1 cellular context compared by ENCODE assay signal in the genomic region with DNA sequence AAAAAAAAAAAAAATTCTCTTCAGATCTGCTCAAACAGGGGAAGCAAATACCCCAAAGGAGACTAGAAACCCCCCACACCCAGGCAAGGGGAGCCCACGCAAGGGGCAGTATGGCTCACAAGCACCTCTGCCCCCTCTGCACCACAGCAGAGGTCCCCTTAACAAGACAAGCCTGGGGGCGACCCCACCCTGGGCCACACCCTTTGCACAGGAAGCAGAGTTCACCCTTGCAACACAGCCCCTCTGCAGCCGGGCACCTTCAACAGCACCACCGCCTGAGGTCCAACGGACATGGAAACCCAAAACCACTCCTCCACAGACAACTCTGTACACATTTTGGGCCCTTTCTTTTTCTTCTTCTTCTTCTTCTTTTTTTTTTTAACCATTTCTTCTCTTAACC.
TF ChIP-seq lines count a peak whose summit lies in the region.

No MANE protein-coding gene starts in this region.

TF ChIP-seq in HepG2, 621 proteins besides CTCF, POLR2A, EP300 and RAD21 (continued from another document):
- TF ChIP-seq, protein P1, sequence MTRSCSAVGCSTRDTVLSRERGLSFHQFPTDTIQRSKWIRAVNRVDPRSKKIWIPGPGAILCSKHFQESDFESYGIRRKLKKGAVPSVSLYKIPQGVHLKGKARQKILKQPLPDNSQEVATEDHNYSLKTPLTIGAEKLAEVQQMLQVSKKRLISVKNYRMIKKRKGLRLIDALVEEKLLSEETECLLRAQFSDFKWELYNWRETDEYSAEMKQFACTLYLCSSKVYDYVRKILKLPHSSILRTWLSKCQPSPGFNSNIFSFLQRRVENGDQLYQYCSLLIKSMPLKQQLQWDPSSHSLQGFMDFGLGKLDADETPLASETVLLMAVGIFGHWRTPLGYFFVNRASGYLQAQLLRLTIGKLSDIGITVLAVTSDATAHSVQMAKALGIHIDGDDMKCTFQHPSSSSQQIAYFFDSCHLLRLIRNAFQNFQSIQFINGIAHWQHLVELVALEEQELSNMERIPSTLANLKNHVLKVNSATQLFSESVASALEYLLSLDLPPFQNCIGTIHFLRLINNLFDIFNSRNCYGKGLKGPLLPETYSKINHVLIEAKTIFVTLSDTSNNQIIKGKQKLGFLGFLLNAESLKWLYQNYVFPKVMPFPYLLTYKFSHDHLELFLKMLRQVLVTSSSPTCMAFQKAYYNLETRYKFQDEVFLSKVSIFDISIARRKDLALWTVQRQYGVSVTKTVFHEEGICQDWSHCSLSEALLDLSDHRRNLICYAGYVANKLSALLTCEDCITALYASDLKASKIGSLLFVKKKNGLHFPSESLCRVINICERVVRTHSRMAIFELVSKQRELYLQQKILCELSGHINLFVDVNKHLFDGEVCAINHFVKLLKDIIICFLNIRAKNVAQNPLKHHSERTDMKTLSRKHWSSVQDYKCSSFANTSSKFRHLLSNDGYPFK (CRISPR knock-in tag; IDR thresholded peaks at IDR 0.05; ENCODE audit: borderline replicate concordance), result no peak
- TF ChIP-seq CEBPG (CRISPR knock-in tag; IDR thresholded peaks at IDR 0.05) (peak; percentile 39; the same call in 1 of the 2 replicates), ZNF124 (CRISPR knock-in tag; IDR thresholded peaks at IDR 0.05) (no peak), FOXO1 (CRISPR knock-in tag; IDR thresholded peaks at IDR 0.05) (no peak), EED (CRISPR knock-in tag; IDR thresholded peaks at IDR 0.05) (no peak), ZNF547 (CRISPR knock-in tag; IDR thresholded peaks at IDR 0.05) (no peak), REL (CRISPR knock-in tag; conservative IDR thresholded peaks at IDR 0.05) (no peak), ZBTB7B (CRISPR knock-in tag; IDR thresholded peaks at IDR 0.05) (0 out of 2 replicates have a peak, but pooled peaks have one; percentile 28), ZBTB38 (CRISPR knock-in tag; IDR thresholded peaks at IDR 0.05) (no peak)
- TF ChIP-seq, protein P2, sequence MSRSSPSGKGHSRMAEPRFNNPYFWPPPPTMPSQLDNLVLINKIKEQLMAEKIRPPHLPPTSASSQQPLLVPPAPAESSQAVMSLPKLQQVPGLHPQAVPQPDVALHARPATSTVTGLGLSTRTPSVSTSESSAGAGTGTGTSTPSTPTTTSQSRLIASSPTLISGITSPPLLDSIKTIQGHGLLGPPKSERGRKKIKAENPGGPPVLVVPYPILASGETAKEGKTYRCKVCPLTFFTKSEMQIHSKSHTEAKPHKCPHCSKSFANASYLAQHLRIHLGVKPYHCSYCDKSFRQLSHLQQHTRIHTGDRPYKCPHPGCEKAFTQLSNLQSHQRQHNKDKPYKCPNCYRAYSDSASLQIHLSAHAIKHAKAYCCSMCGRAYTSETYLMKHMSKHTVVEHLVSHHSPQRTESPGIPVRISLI (CRISPR knock-in tag; IDR thresholded peaks at IDR 0.05; ENCODE audit: borderline replicate concordance), result no peak; the same call in 1 of the 2 replicates
- TF ChIP-seq, protein P3, sequence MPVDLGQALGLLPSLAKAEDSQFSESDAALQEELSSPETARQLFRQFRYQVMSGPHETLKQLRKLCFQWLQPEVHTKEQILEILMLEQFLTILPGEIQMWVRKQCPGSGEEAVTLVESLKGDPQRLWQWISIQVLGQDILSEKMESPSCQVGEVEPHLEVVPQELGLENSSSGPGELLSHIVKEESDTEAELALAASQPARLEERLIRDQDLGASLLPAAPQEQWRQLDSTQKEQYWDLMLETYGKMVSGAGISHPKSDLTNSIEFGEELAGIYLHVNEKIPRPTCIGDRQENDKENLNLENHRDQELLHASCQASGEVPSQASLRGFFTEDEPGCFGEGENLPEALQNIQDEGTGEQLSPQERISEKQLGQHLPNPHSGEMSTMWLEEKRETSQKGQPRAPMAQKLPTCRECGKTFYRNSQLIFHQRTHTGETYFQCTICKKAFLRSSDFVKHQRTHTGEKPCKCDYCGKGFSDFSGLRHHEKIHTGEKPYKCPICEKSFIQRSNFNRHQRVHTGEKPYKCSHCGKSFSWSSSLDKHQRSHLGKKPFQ (CRISPR knock-in tag; IDR thresholded peaks at IDR 0.05; ENCODE audit: insufficient replicate concordance), result no peak
- TF ChIP-seq, protein P4, sequence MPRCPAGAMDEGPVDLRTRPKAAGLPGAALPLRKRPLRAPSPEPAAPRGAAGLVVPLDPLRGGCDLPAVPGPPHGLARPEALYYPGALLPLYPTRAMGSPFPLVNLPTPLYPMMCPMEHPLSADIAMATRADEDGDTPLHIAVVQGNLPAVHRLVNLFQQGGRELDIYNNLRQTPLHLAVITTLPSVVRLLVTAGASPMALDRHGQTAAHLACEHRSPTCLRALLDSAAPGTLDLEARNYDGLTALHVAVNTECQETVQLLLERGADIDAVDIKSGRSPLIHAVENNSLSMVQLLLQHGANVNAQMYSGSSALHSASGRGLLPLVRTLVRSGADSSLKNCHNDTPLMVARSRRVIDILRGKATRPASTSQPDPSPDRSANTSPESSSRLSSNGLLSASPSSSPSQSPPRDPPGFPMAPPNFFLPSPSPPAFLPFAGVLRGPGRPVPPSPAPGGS (CRISPR knock-in tag; IDR thresholded peaks at IDR 0.05), result no peak
- TF ChIP-seq, protein P5, sequence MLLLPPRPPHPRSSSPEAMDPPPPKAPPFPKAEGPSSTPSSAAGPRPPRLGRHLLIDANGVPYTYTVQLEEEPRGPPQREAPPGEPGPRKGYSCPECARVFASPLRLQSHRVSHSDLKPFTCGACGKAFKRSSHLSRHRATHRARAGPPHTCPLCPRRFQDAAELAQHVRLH (CRISPR knock-in tag; IDR thresholded peaks at IDR 0.05; ENCODE audit: borderline replicate concordance, low read depth), result no peak
TF ChIP-seq in HepG2: peak in this region for 9.
